10 cellular contexts compared by ENCODE assay signal in the genomic region with DNA sequence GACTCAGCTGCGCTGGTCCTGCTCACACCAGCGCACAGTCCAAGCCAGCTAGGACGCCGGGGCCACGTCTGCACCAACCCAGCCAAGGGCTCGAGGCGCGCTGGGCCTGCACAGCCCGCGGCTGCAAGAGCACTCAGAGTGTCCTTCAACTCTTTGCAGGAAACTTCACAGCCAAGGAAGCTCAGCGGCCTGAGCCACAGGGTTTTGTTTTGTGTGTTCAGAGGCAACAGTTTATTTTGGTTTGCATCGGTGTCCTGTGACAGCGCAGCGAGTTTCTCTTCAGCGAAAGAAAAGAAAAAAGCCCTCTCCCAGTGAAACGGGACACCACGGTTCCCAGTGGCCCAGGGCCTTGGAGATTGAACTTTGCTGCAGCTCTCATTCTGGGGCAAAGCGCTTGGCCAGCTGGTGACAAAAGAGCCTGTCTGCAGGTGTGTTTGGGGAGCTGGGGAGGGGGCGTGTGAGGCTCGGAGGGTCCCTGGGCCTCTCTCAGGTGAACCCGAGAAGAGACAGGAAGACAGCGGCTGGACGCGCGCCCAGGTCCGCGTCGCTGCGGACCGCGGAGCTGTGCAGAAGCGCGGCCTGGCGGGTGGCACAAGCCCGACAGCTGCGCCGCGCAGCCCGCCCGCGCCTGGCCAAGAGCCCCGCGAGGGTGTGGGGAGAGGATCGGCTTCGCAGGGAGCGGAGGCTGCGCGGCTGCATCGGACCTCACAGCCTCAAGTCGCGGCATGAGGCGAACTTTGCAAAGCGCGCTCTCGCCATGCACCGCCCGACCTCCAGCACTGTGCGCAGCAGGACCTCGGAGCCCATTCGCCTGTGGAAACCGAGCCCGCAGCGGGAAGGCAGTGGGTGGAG. TPM values are rescaled to one million over a fixed set of nuclear protein-coding genes. Genes with fewer than 3 reads are reported as not detected.
DNase-seq lines count a peak whose midpoint lies in the region; ATAC-seq and TF ChIP-seq lines count a peak whose summit lies in the region.
"Had no signal": no experiment of that assay in that cellular context is flagged by ENCODE, and none has a peak within 500 bp of the region (broad histone marks: within the 10 kb centered on the region; RNA-seq: fewer than 3 reads in every experiment).

No MANE protein-coding gene starts in this region.

- H3K27ac ChIP-seq in MM.1S (ENCODE audit: low read length), result no peak overlapping the region

- H3K79me2 ChIP-seq in MM.1S (ENCODE audit: low read length), result no peaks in the 10 kb centered on the region

- no peaks in the 10 kb centered on the region for H3K9me3 ChIP-seq in MM.1S (replicated peaks; ENCODE audit: insufficient read depth, low read length)

- H3K4me1 Mint-ChIP-seq in neural crest cell, result peaks cover 14% of the 10 kb centered on the region

- CTCF ChIA-PET in AG04449 (lab: Yijun Ruan, JAX), result interaction anchor here (0.7 to 7.9 kb wide), 10 partner anchors 9 to 713 kb away, joined by 3 to 106 read pairs (median 8); no protein-coding TSS in a partner anchor

- no peak overlapping the region for H3K27ac Mint-ChIP-seq in neural crest cell (ENCODE audit: unreplicated experiment)

- H3K9me3 Mint-ChIP-seq in neural crest cell, result no peaks in the 10 kb centered on the region
- H3K9me3 Mint-ChIP-seq: IgD-negative memory B cell had no signal

- H4K20me1 ChIP-seq in MM.1S (ENCODE audit: insufficient read depth, low read length), result no peaks in the 10 kb centered on the region

- no peaks in the 10 kb centered on the region for H3K9me2 ChIP-seq in MM.1S (replicated peaks; ENCODE audit: insufficient read depth, low read length)

- peak overlapping the region; percentile 89 for H3K4me3 ChIP-seq in AG04449 (ENCODE audit: low read depth, low read length)
- H3K4me3 ChIP-seq in MM.1S (ENCODE audit: low read length), result peak overlapping the region; percentile 51
- H3K4me3 ChIP-seq in fibroblast of villous mesenchyme (ENCODE audit: low read depth, low read length), result peak overlapping the region; percentile 50

- DNase-seq in AG04449 (ENCODE audit: low read depth, low spot score) (no peak), MM.1S (no peak), fibroblast of villous mesenchyme (ENCODE audit: low read depth) (peak; percentile 32), neural crest cell (ENCODE audit: low read depth, low spot score) (no peak), DMS79 (lab: John Stamatoyannopoulos, UW) (no peak), globus pallidus (ENCODE audit: low spot score) (no peak)
- DNase-seq: activated CD4-positive, alpha-beta T cell treated with anti-CD3 and anti-CD28 coated beads, Interleukin-2, amount 50 U/mL, for 1 hour had no signal

- no peaks in the 10 kb centered on the region for H3K4me1 ChIP-seq in MM.1S (ENCODE audit: low read length)

- H3K27me3 ChIP-seq in MM.1S (replicated peaks; ENCODE audit: insufficient read depth, low read length), result peaks cover 8% of the 10 kb centered on the region

- no peaks in the 10 kb centered on the region for H3F3A ChIP-seq in MM.1S (ENCODE audit: insufficient read depth, low read length)

- H3K4me2 ChIP-seq in MM.1S (ENCODE audit: low read depth, low read length), result peak overlapping the region; percentile 86

- no peaks in the 10 kb centered on the region for H3K36me3 Mint-ChIP-seq in neural crest cell (ENCODE audit: low read depth)

- ATAC-seq in HG03439 (IDR thresholded peaks at IDR 0.05; ENCODE audit: unreplicated experiment) (no peak), GM19324 (IDR thresholded peaks at IDR 0.05; ENCODE audit: low FRiP score, unreplicated experiment) (no peak)

- POLR2A ChIA-PET in AG04449 (lab: Yijun Ruan, JAX), result interaction anchor here (0.7 to 1.6 kb wide), 3 partner anchors 444 to 701 kb away, joined by 3 to 6 read pairs (median 4); no protein-coding TSS in a partner anchor

- peak overlapping the region; percentile 75 for H3K4me3 Mint-ChIP-seq in neural crest cell
- H3K4me3 Mint-ChIP-seq: IgD-negative memory B cell had no signal

- no peaks in the 10 kb centered on the region for H3K36me3 ChIP-seq in MM.1S (replicated peaks; ENCODE audit: insufficient read depth, low read length)

- TF ChIP-seq CTCF in AG04449 (IDR thresholded peaks at IDR 0.05; ENCODE audit: insufficient read depth, low read length, missing control alignments) (no peak), MM.1S (IDR thresholded peaks at IDR 0.05; ENCODE audit: low read length) (no peak), fibroblast of villous mesenchyme (IDR thresholded peaks at IDR 0.05; ENCODE audit: insufficient read depth, low read depth, low read length) (no peak), neural crest cell (conservative IDR thresholded peaks at IDR 0.05) (no peak)

- H2AFZ ChIP-seq in MM.1S (ENCODE audit: low read length), result peak overlapping the region; percentile 31; the same call in 1 of the 2 replicates

- peaks cover 72% of the 10 kb centered on the region for H3K27me3 Mint-ChIP-seq in neural crest cell (ENCODE audit: low read depth)

- no peak overlapping the region for H3K9ac ChIP-seq in MM.1S (ENCODE audit: low read length)

RNA-seq across cellular contexts. Expression of a gene that starts 0.9 kb away (rescaled TPM):
- total RNA-seq in fibroblast of villous mesenchyme, result 67.4 and 69.9 TPM in 2 replicates
- 3.6 and 4.0 TPM in 2 replicates for total RNA-seq in neural crest cell

Comparison
In these comparisons a context has a peak if more than half of its experiments do, and no peak if none do; other contexts are left out.
1. RNA of a gene that starts 0.9 kb away (total RNA-seq): 67.4 to 69.9 TPM in fibroblast of villous mesenchyme; 3.6 to 4.0 TPM in neural crest cell; every median in the first group is over 10 times any median in the second.
2. Peak in every context shown above with its lines, with median percentiles within 50 percentile points of each other: H3K4me3 ChIP-seq.